Comparison of ENCODE assay signal across 1 cellular context in the genomic region with DNA sequence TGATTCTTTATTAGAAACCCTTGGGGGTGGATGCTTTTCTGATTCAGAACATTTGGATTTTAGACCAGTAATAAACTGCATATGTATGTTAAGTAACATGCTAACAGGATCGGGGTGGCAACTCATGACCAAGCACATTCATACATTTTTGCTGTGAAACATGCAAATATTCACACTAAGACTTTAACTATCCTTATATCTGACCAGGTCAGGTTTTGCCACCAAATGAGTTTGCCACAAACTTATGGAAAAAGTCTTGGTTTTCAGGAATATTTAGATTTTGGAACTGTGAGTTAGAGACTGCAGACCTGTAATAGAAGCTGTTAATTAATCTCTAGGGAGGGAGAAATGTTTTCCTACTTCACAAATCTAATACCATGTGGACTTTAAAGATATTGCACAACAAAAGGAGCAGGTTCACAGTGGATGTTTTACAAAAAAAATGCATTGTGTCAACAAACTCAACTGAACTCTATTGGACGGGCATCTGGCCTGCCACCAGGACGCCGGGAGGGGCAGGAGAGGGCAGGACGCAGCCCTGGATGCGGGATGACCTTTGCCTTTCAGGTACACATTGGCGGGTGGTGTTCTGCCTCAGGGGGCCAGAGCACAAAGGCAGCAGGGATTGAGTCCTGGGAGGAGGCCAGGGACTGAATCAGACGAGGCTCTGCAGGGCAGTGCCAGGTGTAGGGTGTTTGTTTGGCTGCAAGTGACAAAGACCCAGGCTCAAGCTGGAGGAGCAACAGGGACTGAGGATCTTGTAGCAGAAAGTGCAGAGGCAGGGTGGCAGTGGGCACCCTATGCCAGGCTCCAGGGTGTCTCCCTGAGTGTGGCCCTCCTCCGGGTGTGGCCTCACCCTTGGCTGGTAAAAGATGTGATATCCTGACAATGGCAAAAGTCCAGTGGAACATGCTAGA.
A peak's percentile ranks its signal among the peaks of the same experiment; 100 is the strongest.
TF ChIP-seq lines count a peak whose summit lies in the region.

No MANE protein-coding gene starts in this region.

TF ChIP-seq in A549, 52 proteins besides CTCF, POLR2A, EP300 and RAD21 (continued from another document):
- TF ChIP-seq ZSCAN20 (CRISPR knock-in tag; IDR thresholded peaks at IDR 0.05) (no peak), ESRRA (IDR thresholded peaks at IDR 0.05; ENCODE audit: borderline replicate concordance, low read length) (peak; percentile 69; the same call in 1 of the 2 replicates), HES2 (IDR thresholded peaks at IDR 0.05) (peak; percentile 45; the same call in 1 of the 2 replicates), CBX8 (IDR thresholded peaks at IDR 0.05) (no peak), FOSL2 (IDR thresholded peaks at IDR 0.05) (0 out of 2 replicates have a peak, but pooled peaks have one; percentile 6), FOSL2 (CRISPR knock-in tag; IDR thresholded peaks at IDR 0.05) (no peak), TP53 (CRISPR knock-in tag; IDR thresholded peaks at IDR 0.05) (no peak), BCL3 (IDR thresholded peaks at IDR 0.05) (no peak), HOXB13 (CRISPR knock-in tag; IDR thresholded peaks at IDR 0.05; ENCODE audit: low read depth) (no peak), KDM1A (IDR thresholded peaks at IDR 0.05; ENCODE audit: low read depth) (no peak), NPAS2 (CRISPR knock-in tag; IDR thresholded peaks at IDR 0.05; ENCODE audit: borderline replicate concordance) (no peak), ZC3H11A (IDR thresholded peaks at IDR 0.05) (no peak), EHF (CRISPR knock-in tag; IDR thresholded peaks at IDR 0.05) (no peak), CHD2 (IDR thresholded peaks at IDR 0.05; ENCODE audit: low read length, partially characterized antibody) (no peak), CEBPB (IDR thresholded peaks at IDR 0.05) (peak; percentile 98), SREBF2 (IDR thresholded peaks at IDR 0.05) (no peak), MAX (IDR thresholded peaks at IDR 0.05) (peak; percentile 77; the same call in 1 of the 2 replicates), NR3C1 (IDR thresholded peaks at IDR 0.05) (no peak), ZNF302 (CRISPR knock-in tag; IDR thresholded peaks at IDR 0.05) (no peak)
- TF ChIP-seq, protein P1, sequence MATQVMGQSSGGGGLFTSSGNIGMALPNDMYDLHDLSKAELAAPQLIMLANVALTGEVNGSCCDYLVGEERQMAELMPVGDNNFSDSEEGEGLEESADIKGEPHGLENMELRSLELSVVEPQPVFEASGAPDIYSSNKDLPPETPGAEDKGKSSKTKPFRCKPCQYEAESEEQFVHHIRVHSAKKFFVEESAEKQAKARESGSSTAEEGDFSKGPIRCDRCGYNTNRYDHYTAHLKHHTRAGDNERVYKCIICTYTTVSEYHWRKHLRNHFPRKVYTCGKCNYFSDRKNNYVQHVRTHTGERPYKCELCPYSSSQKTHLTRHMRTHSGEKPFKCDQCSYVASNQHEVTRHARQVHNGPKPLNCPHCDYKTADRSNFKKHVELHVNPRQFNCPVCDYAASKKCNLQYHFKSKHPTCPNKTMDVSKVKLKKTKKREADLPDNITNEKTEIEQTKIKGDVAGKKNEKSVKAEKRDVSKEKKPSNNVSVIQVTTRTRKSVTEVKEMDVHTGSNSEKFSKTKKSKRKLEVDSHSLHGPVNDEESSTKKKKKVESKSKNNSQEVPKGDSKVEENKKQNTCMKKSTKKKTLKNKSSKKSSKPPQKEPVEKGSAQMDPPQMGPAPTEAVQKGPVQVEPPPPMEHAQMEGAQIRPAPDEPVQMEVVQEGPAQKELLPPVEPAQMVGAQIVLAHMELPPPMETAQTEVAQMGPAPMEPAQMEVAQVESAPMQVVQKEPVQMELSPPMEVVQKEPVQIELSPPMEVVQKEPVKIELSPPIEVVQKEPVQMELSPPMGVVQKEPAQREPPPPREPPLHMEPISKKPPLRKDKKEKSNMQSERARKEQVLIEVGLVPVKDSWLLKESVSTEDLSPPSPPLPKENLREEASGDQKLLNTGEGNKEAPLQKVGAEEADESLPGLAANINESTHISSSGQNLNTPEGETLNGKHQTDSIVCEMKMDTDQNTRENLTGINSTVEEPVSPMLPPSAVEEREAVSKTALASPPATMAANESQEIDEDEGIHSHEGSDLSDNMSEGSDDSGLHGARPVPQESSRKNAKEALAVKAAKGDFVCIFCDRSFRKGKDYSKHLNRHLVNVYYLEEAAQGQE (IDR thresholded peaks at IDR 0.05) = no peak
- TF ChIP-seq, protein P2, sequence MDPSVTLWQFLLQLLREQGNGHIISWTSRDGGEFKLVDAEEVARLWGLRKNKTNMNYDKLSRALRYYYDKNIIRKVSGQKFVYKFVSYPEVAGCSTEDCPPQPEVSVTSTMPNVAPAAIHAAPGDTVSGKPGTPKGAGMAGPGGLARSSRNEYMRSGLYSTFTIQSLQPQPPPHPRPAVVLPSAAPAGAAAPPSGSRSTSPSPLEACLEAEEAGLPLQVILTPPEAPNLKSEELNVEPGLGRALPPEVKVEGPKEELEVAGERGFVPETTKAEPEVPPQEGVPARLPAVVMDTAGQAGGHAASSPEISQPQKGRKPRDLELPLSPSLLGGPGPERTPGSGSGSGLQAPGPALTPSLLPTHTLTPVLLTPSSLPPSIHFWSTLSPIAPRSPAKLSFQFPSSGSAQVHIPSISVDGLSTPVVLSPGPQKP (IDR thresholded peaks at IDR 0.05; ENCODE audit: low read depth, low read length) = no peak
- TF ChIP-seq, protein P3, sequence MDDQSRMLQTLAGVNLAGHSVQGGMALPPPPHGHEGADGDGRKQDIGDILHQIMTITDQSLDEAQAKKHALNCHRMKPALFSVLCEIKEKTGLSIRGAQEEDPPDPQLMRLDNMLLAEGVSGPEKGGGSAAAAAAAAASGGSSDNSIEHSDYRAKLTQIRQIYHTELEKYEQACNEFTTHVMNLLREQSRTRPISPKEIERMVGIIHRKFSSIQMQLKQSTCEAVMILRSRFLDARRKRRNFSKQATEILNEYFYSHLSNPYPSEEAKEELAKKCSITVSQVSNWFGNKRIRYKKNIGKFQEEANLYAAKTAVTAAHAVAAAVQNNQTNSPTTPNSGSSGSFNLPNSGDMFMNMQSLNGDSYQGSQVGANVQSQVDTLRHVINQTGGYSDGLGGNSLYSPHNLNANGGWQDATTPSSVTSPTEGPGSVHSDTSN (IDR thresholded peaks at IDR 0.05) = no peak
- TF ChIP-seq, protein P4, sequence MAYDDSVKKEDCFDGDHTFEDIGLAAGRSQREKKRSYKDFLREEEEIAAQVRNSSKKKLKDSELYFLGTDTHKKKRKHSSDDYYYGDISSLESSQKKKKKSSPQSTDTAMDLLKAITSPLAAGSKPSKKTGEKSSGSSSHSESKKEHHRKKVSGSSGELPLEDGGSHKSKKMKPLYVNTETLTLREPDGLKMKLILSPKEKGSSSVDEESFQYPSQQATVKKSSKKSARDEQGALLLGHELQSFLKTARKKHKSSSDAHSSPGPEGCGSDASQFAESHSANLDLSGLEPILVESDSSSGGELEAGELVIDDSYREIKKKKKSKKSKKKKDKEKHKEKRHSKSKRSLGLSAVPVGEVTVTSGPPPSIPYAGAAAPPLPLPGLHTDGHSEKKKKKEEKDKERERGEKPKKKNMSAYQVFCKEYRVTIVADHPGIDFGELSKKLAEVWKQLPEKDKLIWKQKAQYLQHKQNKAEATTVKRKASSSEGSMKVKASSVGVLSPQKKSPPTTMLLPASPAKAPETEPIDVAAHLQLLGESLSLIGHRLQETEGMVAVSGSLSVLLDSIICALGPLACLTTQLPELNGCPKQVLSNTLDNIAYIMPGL (CRISPR knock-in tag; IDR thresholded peaks at IDR 0.05; ENCODE audit: borderline replicate concordance) = no peak
